In genomic region chr7:137903382-137904169, GRCh38 we compare ENCODE assay signal across 8 cellular contexts. TPM values are rescaled to one million over a fixed set of nuclear protein-coding genes. Genes with fewer than 3 reads are reported as not detected.
DNase-seq lines count a peak whose midpoint lies in the region; ATAC-seq and TF ChIP-seq lines count a peak whose summit lies in the region.

No MANE protein-coding gene starts in this region.

- H3K79me2 ChIP-seq in DND-41 (ENCODE audit: insufficient read depth, low read length) (no peaks in the 10 kb centered on the region), KMS-11 (ENCODE audit: insufficient read depth, low read depth) (no peaks in the 10 kb centered on the region), OCI-LY7 (ENCODE audit: insufficient read depth, low read depth, low read length) (no peaks in the 10 kb centered on the region)

- H2BK12ac ChIP-seq in neuronal stem cell (ENCODE audit: low read length) = no peak overlapping the region

- peak overlapping the region; percentile 32; the same call in 1 of the 2 replicates for H3K4me2 ChIP-seq in DND-41 (ENCODE audit: insufficient read depth, low read length)
- H3K4me2 ChIP-seq in KMS-11 = peak overlapping the region; percentile 1; the same call in 1 of the 2 replicates
- H3K4me2 ChIP-seq in OCI-LY7 (ENCODE audit: low read length) = no peak overlapping the region; the same call in 1 of the 2 replicates
- no peak overlapping the region for H3K4me2 ChIP-seq in neuronal stem cell (ENCODE audit: insufficient read depth, low read length, poor library complexity, severe bottlenecking)

- no peak overlapping the region for H3K23ac ChIP-seq in neuronal stem cell (ENCODE audit: low read depth, low read length, poor library complexity)

- H4K8ac ChIP-seq in neuronal stem cell (ENCODE audit: low read depth, low read length) = no peak overlapping the region

- TF ChIP-seq CTCF in DND-41 (IDR thresholded peaks at IDR 0.05; ENCODE audit: borderline replicate concordance, extremely low read depth, low read length, poor library complexity, severe bottlenecking) (peak; percentile 88), KMS-11 (conservative IDR thresholded peaks at IDR 0.05; ENCODE audit: low read depth, low read length) (peak; percentile 98), OCI-LY7 (conservative IDR thresholded peaks at IDR 0.05; ENCODE audit: low read length) (peak; percentile 90), fibroblast of pulmonary artery (IDR thresholded peaks at IDR 0.05; ENCODE audit: low read length, missing control alignments) (peak; percentile 69), tibial artery (IDR thresholded peaks at IDR 0.05) (peak; percentile 80 to 90)

- H3K9me3 ChIP-seq in DND-41 (ENCODE audit: insufficient read depth, low read length, severe bottlenecking) (no peaks in the 10 kb centered on the region), OCI-LY7 (ENCODE audit: low read length) (0 out of 2 replicates have a peak, but pooled peaks cover 10% of the 10 kb centered on the region), neuronal stem cell (replicated peaks in 1 of 2; ENCODE audit: control insufficient read depth in 2 of 2, insufficient read depth in 1 of 2, low read depth in 1 of 2, low read length in 2 of 2) (peaks cover 4 to 9% of the 10 kb centered on the region in 2 donors), tibial artery (no peaks in the 10 kb centered on the region)

- no peak overlapping the region for H3K18ac ChIP-seq in neuronal stem cell (ENCODE audit: low read length)

- H3K4me3 ChIP-seq in DND-41 (ENCODE audit: low read depth in 1 of 2, low read length in 2 of 2) (no peak overlapping the region), KMS-11 (IDR thresholded peaks at IDR 0.05; ENCODE audit: insufficient read depth, low read depth, low read length) (no peak overlapping the region), OCI-LY7 (ENCODE audit: low read depth, low read length, poor library complexity, severe bottlenecking) (no peak overlapping the region), fibroblast of pulmonary artery (replicated peaks; ENCODE audit: low read depth, low read length) (no peak overlapping the region), neuronal stem cell (ENCODE audit: low read length in 2 of 2) (no peak overlapping the region), tibial artery (no peak overlapping the region)

- peaks cover 12% of the 10 kb centered on the region for H3K4me1 ChIP-seq in DND-41 (ENCODE audit: insufficient read depth, low read length)
- H3K4me1 ChIP-seq in KMS-11 (ENCODE audit: low read depth, poor library complexity, severe bottlenecking) = peaks cover 19% of the 10 kb centered on the region
- peaks cover 17% of the 10 kb centered on the region for H3K4me1 ChIP-seq in OCI-LY7 (ENCODE audit: insufficient read depth, low read length, poor library complexity, severe bottlenecking)
- peaks cover 0 to 2% of the 10 kb centered on the region in 2 donors for H3K4me1 ChIP-seq in neuronal stem cell (ENCODE audit: control insufficient read depth in 2 of 2, insufficient read depth in 1 of 2, low read depth in 1 of 2, low read length in 2 of 2)
- peaks cover 0 to 34% (median 18%) of the 10 kb centered on the region in 4 donors for H3K4me1 ChIP-seq in tibial artery

- no TSS peak for BruUV-seq in OCI-LY7 (replicated peaks; lab: Mats Ljungman, UMichigan)

- H3K4ac ChIP-seq in neuronal stem cell (ENCODE audit: low read length) = no peak overlapping the region

- H2AK5ac ChIP-seq in neuronal stem cell (ENCODE audit: low read depth, low read length) = no peak overlapping the region

- intact Hi-C loops in OCI-LY7 (cut with micrococcal nuclease; ENCODE audit: unreplicated experiment) (loop anchor here (1.0 kb wide), 3 partner anchors 83 to 105 kb away; partner anchors contain the start of gene CREB3L2), tibial artery (cut with DNase I; ENCODE audit: low total_unique reads) (loop anchor here (1.0 kb wide), 1 partner anchor 105 kb away; no protein-coding TSS in a partner anchor)

- H2AFZ ChIP-seq in DND-41 (ENCODE audit: low read depth, low read length) = peak overlapping the region; percentile 6; the same call in 1 of the 2 replicates
- H2AFZ ChIP-seq in KMS-11 (ENCODE audit: low read depth) = no peak overlapping the region
- no peak overlapping the region; the same call in 1 of the 2 replicates for H2AFZ ChIP-seq in OCI-LY7 (ENCODE audit: low read length)
- H2AFZ ChIP-seq in neuronal stem cell (ENCODE audit: low read length) = peak overlapping the region; percentile 41

- H2BK15ac ChIP-seq in neuronal stem cell (ENCODE audit: low read length) = no peak overlapping the region

- CTCF ChIA-PET in OCI-LY7 (lab: Charles Lee; ENCODE audit: unreplicated experiment) = interaction anchor here (0.9 to 1.4 kb wide), 4 partner anchors 96 to 105 kb away, joined by 3 to 5 read pairs (median 4); no protein-coding TSS in a partner anchor

- no peaks in the 10 kb centered on the region for H3K79me1 ChIP-seq in neuronal stem cell (ENCODE audit: low read depth, low read length)

- H3K27ac ChIP-seq in DND-41 (ENCODE audit: low read length) = no peak overlapping the region
- H3K27ac ChIP-seq in KMS-11 = no peak overlapping the region
- H3K27ac ChIP-seq in OCI-LY7 (ENCODE audit: low read depth, low read length, poor library complexity, severe bottlenecking) = no peak overlapping the region
- H3K27ac ChIP-seq in neuronal stem cell (replicated peaks; ENCODE audit: low read length) = no peak overlapping the region
- H3K27ac ChIP-seq in tibial artery = peak overlapping the region in 1 of 2 donors; percentile 15

- H3K9me2 ChIP-seq in OCI-LY7 (ENCODE audit: insufficient read depth, low read length) = no peaks in the 10 kb centered on the region

- POLR2A ChIA-PET in OCI-LY7 (lab: Charles Lee) = interaction anchor here (0.5 to 2.6 kb wide), 9 partner anchors 11 to 449 kb away, joined by 3 to 15 read pairs (median 4); partner anchors contain the start of gene CREB3L2

- H3K9ac ChIP-seq in DND-41 (ENCODE audit: low read depth, low read length) (no peak overlapping the region), KMS-11 (no peak overlapping the region), neuronal stem cell (ENCODE audit: low read depth, low read length, poor library complexity) (no peak overlapping the region)

- WGBS in neuronal stem cell (ENCODE audit: extremely low coverage in 2 of 2, insufficient read length in 2 of 2, insufficient replicate concordance in 1 of 2), 2 donors = no CpG with 5 or more reads among the region's 9 CpGs

- DNase-seq in DND-41 (peak; percentile 65), OCI-LY7 (ENCODE audit: low spot score) (peak; percentile 83), fibroblast of pulmonary artery (ENCODE audit: low read depth) (peak; percentile 86), neuronal stem cell (ENCODE audit: low spot score) (peak; percentile 71), tibial artery (peak; percentile 51 to 75)
- peak; percentile 48 for DNase-seq in activated T-cell treated with anti-CD3 and anti-CD28 coated beads, Interleukin-2, amount 50 U/mL, for 1 hour

- H4K20me1 ChIP-seq in DND-41 (ENCODE audit: insufficient read depth, low read length) (no peaks in the 10 kb centered on the region), KMS-11 (ENCODE audit: insufficient read depth) (no peaks in the 10 kb centered on the region), OCI-LY7 (ENCODE audit: insufficient read depth, low read length) (no peaks in the 10 kb centered on the region)

- no peak overlapping the region for H4K91ac ChIP-seq in neuronal stem cell (ENCODE audit: low read depth, low read length, poor library complexity)

- H2BK120ac ChIP-seq in neuronal stem cell (ENCODE audit: low read depth, low read length) = no peak overlapping the region

- H3K27me3 ChIP-seq in DND-41 (ENCODE audit: insufficient read depth, low read length, poor library complexity) (no peaks in the 10 kb centered on the region), KMS-11 (ENCODE audit: insufficient read depth, low read depth) (no peaks in the 10 kb centered on the region), neuronal stem cell (ENCODE audit: control insufficient read depth in 3 of 3, insufficient read depth in 3 of 3, low read depth in 1 of 3, low read length in 3 of 3) (no peaks in the 10 kb centered on the region), tibial artery (no peaks in the 10 kb centered on the region)

- H3K36me3 ChIP-seq in DND-41 (ENCODE audit: insufficient read depth, low read length) (peaks cover 16% of the 10 kb centered on the region; the same call in 1 of the 2 replicates), KMS-11 (ENCODE audit: insufficient read depth) (no peaks in the 10 kb centered on the region; the same call in 1 of the 2 replicates), OCI-LY7 (ENCODE audit: insufficient read depth, low read length) (peaks cover 54% of the 10 kb centered on the region), neuronal stem cell (replicated peaks in 1 of 2; ENCODE audit: control insufficient read depth in 2 of 2, insufficient read depth in 2 of 2, low read length in 2 of 2) (peaks cover 26 to 73% of the 10 kb centered on the region in 2 donors), tibial artery (peaks cover 65 to 86% (median 70%) of the 10 kb centered on the region in 3 donors)

- ATAC-seq in DND-41 (ENCODE audit: insufficient read depth, low read depth) (peak; percentile 71), GM21723 (IDR thresholded peaks at IDR 0.05; ENCODE audit: unreplicated experiment) (peak; percentile 73)

- H3K14ac ChIP-seq in neuronal stem cell (ENCODE audit: low read length) = no peak overlapping the region

- no peak overlapping the region for H2BK5ac ChIP-seq in neuronal stem cell (ENCODE audit: low read length)

RNA-seq across cellular contexts. Expression of gene DGKI, which starts 56.8 kb away (rescaled TPM):
- total RNA-seq in OCI-LY7 (2014; rRNA removed; shearing (Covaris generic)) = not detected in 2 replicates
- total RNA-seq in OCI-LY7 (2022) = 0.46 and 0.55 TPM in 2 replicates
- 2.1 TPM for polyA plus RNA-seq in neuronal stem cell (2013, experiment 1 of 2)
- polyA plus RNA-seq in neuronal stem cell (2013, experiment 2 of 2) = 2.3 TPM

Comparison
In these comparisons a context has a peak if more than half of its experiments do, and no peak if none do; other contexts are left out.
1. H2AFZ ChIP-seq: peak in DND-41 (single experiment) and neuronal stem cell (single experiment); none in KMS-11 (single experiment) and OCI-LY7 (single experiment).
2. H3K4me2 ChIP-seq: peak in DND-41 (single experiment) and KMS-11 (single experiment); none in OCI-LY7 (single experiment) and neuronal stem cell (single experiment).
3. Peak in every context shown above with its lines, with median percentiles within 50 percentile points of each other: DNase-seq and CTCF ChIP-seq.